ENCODE assay signal across 20 cellular contexts in the genomic region with DNA sequence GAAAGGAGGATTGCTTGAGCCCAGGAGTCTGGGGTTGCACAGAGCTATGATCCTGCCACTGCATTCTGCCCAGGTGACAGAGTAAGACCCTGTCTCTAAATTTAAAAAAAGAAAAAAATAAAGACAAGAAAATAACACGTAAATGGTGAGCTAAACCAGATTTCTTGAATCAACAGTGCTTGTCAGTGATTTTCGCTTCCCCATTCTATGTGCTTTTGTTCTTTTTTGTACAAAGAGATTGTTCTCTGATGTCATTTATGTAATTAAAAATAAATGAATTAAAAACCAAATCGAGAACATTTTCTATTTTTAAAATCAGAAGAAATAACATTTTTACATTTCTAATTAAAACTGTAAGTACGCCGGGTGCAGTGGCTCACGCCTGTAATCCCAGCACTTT. TPM values are rescaled to one million over a fixed set of nuclear protein-coding genes. Genes with fewer than 3 reads are reported as not detected.
A peak's percentile ranks its signal among the peaks of the same experiment; 100 is the strongest.
DNase-seq lines count a peak whose midpoint lies in the region; ATAC-seq, FAIRE-seq and TF ChIP-seq lines count a peak whose summit lies in the region.
"Had no signal": no experiment of that assay in that cellular context is flagged by ENCODE, and none has a peak within 500 bp of the region (broad histone marks: within the 10 kb centered on the region; RNA-seq: fewer than 3 reads in every experiment).

No MANE protein-coding gene starts in this region.

- intact Hi-C loops in GM12878 (cut with micrococcal nuclease; ENCODE audit: unreplicated experiment), result no loop called here

- RAD21 ChIA-PET in GM12878 (lab: Charles Lee; ENCODE audit: unreplicated experiment), result interaction anchor here (1.4 to 1.7 kb wide), 3 partner anchors 10 to 79 kb away, joined by 3 to 6 read pairs (median 4); a partner anchor contains a TSS

- H3K27me3 ChIP-seq in GM06990 (replicated peaks; ENCODE audit: control insufficient read depth, insufficient read depth, low read length) (no peaks in the 10 kb centered on the region; the same call in none of the 2 replicates), GM12878 (replicated peaks in 1 of 2; ENCODE audit: control insufficient read depth in 2 of 2, insufficient read depth in 2 of 2, low read length in 1 of 2) (no peaks in the 10 kb centered on the region), H7 (ENCODE audit: control insufficient read depth, insufficient read depth, low read length) (no peaks in the 10 kb centered on the region; the same call in 1 of the 2 replicates)

- H3K4me2 ChIP-seq in GM12878 (ENCODE audit: control insufficient read depth, insufficient read depth), result no peak overlapping the region
- H3K4me2 ChIP-seq: KMS-11 had no signal

- TF ChIP-seq RAD21 in GM12878 (IDR thresholded peaks at IDR 0.05; ENCODE audit: insufficient read depth, low read depth, low read length), result no peak

- H3K4me3 ChIP-seq in GM06990 (replicated peaks; ENCODE audit: low read depth, low read length), result no peak overlapping the region
- H3K4me3 ChIP-seq in GM12878, result no peak overlapping the region
- H3K4me3 ChIP-seq in H7 (ENCODE audit: insufficient read depth, low read depth, low read length), result no peak overlapping the region
- H3K4me3 ChIP-seq: GM23248 had no signal

- in situ Hi-C loops in GM12878 (cut with MboI), result no loop called here

- SMC1A ChIA-PET in GM12878 (lab: Charles Lee; ENCODE audit: uncharacterized antibody, unreplicated experiment), result interaction anchor here (0.8 to 3.8 kb wide), 2 partner anchors 14 to 80 kb away, joined by 3 to 27 read pairs; no protein-coding TSS in a partner anchor

- TF ChIP-seq CTCF in GM06990 (IDR thresholded peaks at IDR 0.05; ENCODE audit: insufficient read depth, low read length, poor library complexity, severe bottlenecking) (no peak), GM20000 (IDR thresholded peaks at IDR 0.05; ENCODE audit: extremely low read depth, missing control alignments) (no peak), GM12878 (IDR thresholded peaks at IDR 0.05 in 2 of 3, conservative IDR thresholded peaks at IDR 0.05 in 1 of 3; ENCODE audit: control insufficient read depth in 2 of 3, extremely low read depth in 1 of 3, insufficient read depth in 1 of 3, low read depth in 3 of 3, low read length in 3 of 3) (no peak)

- no peaks in the 10 kb centered on the region for H4K20me1 ChIP-seq in GM12878 (ENCODE audit: control insufficient read depth, insufficient read depth)

- H3K36me3 ChIP-seq in GM06990 (ENCODE audit: control insufficient read depth, insufficient read depth, low read length) (no peaks in the 10 kb centered on the region), GM12878 (ENCODE audit: control insufficient read depth in 2 of 2, insufficient read depth in 2 of 2, low read length in 1 of 2) (no peaks in the 10 kb centered on the region), H7 (replicated peaks; ENCODE audit: control insufficient read depth, insufficient read depth, low read length) (no peaks in the 10 kb centered on the region)

- no peak overlapping the region for H2AFZ ChIP-seq in GM12878 (ENCODE audit: control insufficient read depth, low read depth, low read length)
- H2AFZ ChIP-seq: GM23248 had no signal

- no peak; the same call in 1 of the 3 replicates for ATAC-seq in GM12878
- no peak for ATAC-seq in HG03460 (IDR thresholded peaks at IDR 0.05; ENCODE audit: unreplicated experiment)

- under 1% methylated on average over 6 of the region's 6 CpGs for WGBS in GM12878 (ENCODE audit: insufficient coverage, insufficient replicate concordance, low lambda C conversion rate, missing lambda C conversion rate)

- FAIRE-seq in GM12878 (lab: Jason Lieb, UNC), result no peak
- FAIRE-seq: A204.1, D721Med, GM19239 had no signal

- POLR2A ChIA-PET in GM12878 (lab: Charles Lee), result interaction anchor here (0.5 kb wide), 1 partner anchor 27 kb away, joined by 6 read pairs; no protein-coding TSS in a partner anchor

- no peaks in the 10 kb centered on the region for H3K9me3 ChIP-seq in GM12878 (replicated peaks; ENCODE audit: control insufficient read depth, insufficient read depth, low read length)
- H3K9me3 ChIP-seq: Caco-2 had no signal

- BruUV-seq in GM12878 (replicated peaks; lab: Mats Ljungman, UMichigan), result no TSS peak

- H3K27ac ChIP-seq in GM12878 (ENCODE audit: control insufficient read depth, insufficient read depth), result no peak overlapping the region
- H3K27ac ChIP-seq: C4-2B, GM23248, HL-60, KMS-11 had no signal

- H3K9ac ChIP-seq in GM12878 (ENCODE audit: control insufficient read depth, insufficient read depth, low read length), result no peak overlapping the region
- H3K9ac ChIP-seq: GM23248, KMS-11 had no signal

- no peak for TF ChIP-seq EP300 in GM12878 (IDR thresholded peaks at IDR 0.05; ENCODE audit: borderline replicate concordance in 1 of 2, control insufficient read depth in 1 of 2, low read depth in 2 of 2, low read length in 2 of 2)

- no peak for TF ChIP-seq POLR2A in GM12878 (IDR thresholded peaks at IDR 0.05; ENCODE audit: low read depth, low read length)

- no peaks in the 10 kb centered on the region for H3K79me2 ChIP-seq in GM12878 (ENCODE audit: control insufficient read depth, insufficient read depth, low read length)

- CTCF ChIA-PET in GM12878 (lab: Yijun Ruan, JAX), result interaction anchor here (0.6 to 9.0 kb wide), 9 partner anchors 28 to 289 kb away, joined by 3 to 166 read pairs (median 3); a partner anchor contains a TSS

- DNase-seq in GM06990 (ENCODE audit: extremely low read depth, insufficient read length) (peak; percentile 33), GM20000 (ENCODE audit: low spot score) (peak; percentile 14), GM12878 (ENCODE audit: low read depth, low spot score) (no peak), NCI-H2081 treated with DMSO at 0.1 percent for 48 hours (lab: John Stamatoyannopoulos, UW) (no peak), H7 (no peak), GDM1 (lab: John Stamatoyannopoulos, UW) (no peak)
- DNase-seq: ACHN; Caco-2; CD4-positive, alpha-beta T cell; GM23248; HCEC 1CT had no signal

- peaks cover 1% of the 10 kb centered on the region; the same call in 1 of the 2 replicates for H3K4me1 ChIP-seq in GM12878 (ENCODE audit: control insufficient read depth, insufficient read depth, low read length)
- H3K4me1 ChIP-seq: Caco-2 had no signal

RNA-seq across cellular contexts. Expression of a gene that starts 19.8 kb away (rescaled TPM):
- total RNA-seq in GM12878 (2013; cell fraction: nucleolus; rRNA removed), result 24.0 and 24.5 TPM in 2 replicates
- 2.2 TPM in 2 replicates for total RNA-seq in GM12878 (2014; rRNA removed)
- 1.5 TPM in 2 replicates for total RNA-seq in GM12878 (2014; rRNA removed; fragmentation: Illumina TruSeq; extraction: Trizol)
- total RNA-seq in GM12878 (2021), result 4.7 and 6.0 TPM in 2 replicates
- polyA plus RNA-seq in GM12878 (2011; ENCODE audit: low read depth), result 2.0 TPM
- polyA plus RNA-seq in GM12878 (2011; rRNA removed), result 1.5 and 3.4 TPM in 2 replicates
- 3.4 and 4.3 TPM in 2 replicates for polyA plus RNA-seq in GM12878 (2011; cell fraction: cytosol; rRNA removed)
- 24.4 and 32.3 TPM in 2 replicates for polyA plus RNA-seq in GM12878 (2011; cell fraction: nucleus; rRNA removed)
- 3.4 and 5.7 TPM in 2 replicates for polyA plus RNA-seq in GM12878 (2012)
- 2.7 and 3.5 TPM in 2 replicates for polyA plus RNA-seq in GM12878 (2014; fragmentation: Illumina TruSeq; extraction: Trizol)
- polyA plus RNA-seq in GM12878 (2014; fragmentation: Nextera tagmentation; extraction: Ambion mirVana), result under 1 TPM; 0.27 to 0.44 TPM
- 7.5 and 7.7 TPM in 2 replicates for polyA plus RNA-seq in GM12878 (2014; rRNA removed)
- 1 to 10 TPM; 1.9 to 2.1 TPM for polyA plus RNA-seq in GM12878 (2016; fragmentation: Nextera tagmentation; extraction: Ambion mirVana)
- polyA minus RNA-seq in GM12878 (2011; rRNA and poly(A)+ RNA removed), result 1.8 and 3.0 TPM in 2 replicates
- 1.9 and 2.4 TPM in 2 replicates for polyA minus RNA-seq in GM12878 (2011; cell fraction: cytosol; rRNA and poly(A)+ RNA removed)
- 3.1 and 4.1 TPM in 2 replicates for polyA minus RNA-seq in GM12878 (2011; cell fraction: nucleus; rRNA and poly(A)+ RNA removed)
- total RNA-seq in H7 (2014; rRNA removed; shearing (Covaris generic)), result 23.8 and 32.1 TPM in 2 replicates
- total RNA-seq: GM23248 had no signal
- polyA plus RNA-seq: GM23248 had no signal

RNA-seq across cellular contexts. Expression of a gene that starts 29.5 kb away (rescaled TPM):
- total RNA-seq in GM12878 (2013; cell fraction: nucleolus; rRNA removed), result not detected in 2 replicates
- total RNA-seq in GM12878 (2014; rRNA removed), result 0.06 TPM in 1 of 2 replicates, not detected in the other
- not detected in 2 replicates for total RNA-seq in GM12878 (2014; rRNA removed; fragmentation: Illumina TruSeq; extraction: Trizol)
- not detected in 2 replicates for total RNA-seq in GM12878 (2021)
- not detected for polyA plus RNA-seq in GM12878 (2011; ENCODE audit: low read depth)
- 0.03 TPM in 1 of 2 replicates, not detected in the other for polyA plus RNA-seq in GM12878 (2011; rRNA removed)
- polyA plus RNA-seq in GM12878 (2011; cell fraction: cytosol; rRNA removed), result not detected in 2 replicates
- 0.04 and 0.06 TPM in 2 replicates for polyA plus RNA-seq in GM12878 (2011; cell fraction: nucleus; rRNA removed)
- 0.04 and 0.18 TPM in 2 replicates for polyA plus RNA-seq in GM12878 (2012)
- polyA plus RNA-seq in GM12878 (2014; fragmentation: Illumina TruSeq; extraction: Trizol), result not detected in 2 replicates
- polyA plus RNA-seq in GM12878 (2014; fragmentation: Nextera tagmentation; extraction: Ambion mirVana), result not detected
- polyA plus RNA-seq in GM12878 (2014; rRNA removed), result 0.14 and 0.18 TPM in 2 replicates
- polyA plus RNA-seq in GM12878 (2016; fragmentation: Nextera tagmentation; extraction: Ambion mirVana), result not detected
- polyA minus RNA-seq in GM12878 (2011; rRNA and poly(A)+ RNA removed), result not detected in 2 replicates
- not detected in 2 replicates for polyA minus RNA-seq in GM12878 (2011; cell fraction: cytosol; rRNA and poly(A)+ RNA removed)
- not detected in 2 replicates for polyA minus RNA-seq in GM12878 (2011; cell fraction: nucleus; rRNA and poly(A)+ RNA removed)
- 0.04 TPM in 1 of 2 replicates, not detected in the other for total RNA-seq in H7 (2014; rRNA removed; shearing (Covaris generic))
- total RNA-seq: Caco-2; CD4-positive, alpha-beta T cell; GM23248; H4; HT1080 had no signal
- polyA plus RNA-seq: GM23248 had no signal

RNA-seq across cellular contexts. Expression of a gene that starts 43.9 kb away (rescaled TPM):
- total RNA-seq in GM12878 (2013; cell fraction: nucleolus; rRNA removed), result 9.2 and 9.9 TPM in 2 replicates
- total RNA-seq in GM12878 (2014; rRNA removed) (6.3 and 7.2 TPM in 2 replicates), GM12878 (2014; rRNA removed; fragmentation: Illumina TruSeq; extraction: Trizol) (2.3 and 2.4 TPM in 2 replicates), GM12878 (2021) (5.7 and 5.9 TPM in 2 replicates)
- 1.8 TPM for polyA plus RNA-seq in GM12878 (2011; ENCODE audit: low read depth)
- polyA plus RNA-seq in GM12878 (2011; rRNA removed) (2.1 and 3.6 TPM in 2 replicates), GM12878 (2014; fragmentation: Illumina TruSeq; extraction: Trizol) (1.4 and 1.9 TPM in 2 replicates), GM12878 (2014; fragmentation: Nextera tagmentation; extraction: Ambion mirVana) (1 to 10 TPM in 1 of 2 experiments, under 1 TPM in 1; 0.55 to 1.5 TPM), GM12878 (2014; rRNA removed) (5.0 and 5.7 TPM in 2 replicates), GM12878 (2016; fragmentation: Nextera tagmentation; extraction: Ambion mirVana) (10 to 100 TPM in 1 of 2 experiments, 1 to 10 TPM in 1; 9.4 to 11.1 TPM)
- polyA plus RNA-seq in GM12878 (2011; cell fraction: cytosol; rRNA removed), result 3.3 and 4.2 TPM in 2 replicates
- polyA plus RNA-seq in GM12878 (2011; cell fraction: nucleus; rRNA removed), result 3.4 and 3.5 TPM in 2 replicates
- polyA plus RNA-seq in GM12878 (2012), result 4.1 and 5.5 TPM in 2 replicates
- polyA minus RNA-seq in GM12878 (2011; rRNA and poly(A)+ RNA removed), result 2.6 TPM in 2 replicates
- 1.5 and 1.7 TPM in 2 replicates for polyA minus RNA-seq in GM12878 (2011; cell fraction: cytosol; rRNA and poly(A)+ RNA removed)
- polyA minus RNA-seq in GM12878 (2011; cell fraction: nucleus; rRNA and poly(A)+ RNA removed), result 2.8 TPM in 2 replicates
- 41.6 and 41.9 TPM in 2 replicates for total RNA-seq in H7 (2014; rRNA removed; shearing (Covaris generic))

RNA-seq across cellular contexts. Expression of a gene that starts 46.4 kb away (rescaled TPM):
- total RNA-seq in GM12878 (2013; cell fraction: nucleolus; rRNA removed), result 11.8 and 18.2 TPM in 2 replicates
- total RNA-seq in GM12878 (2014; rRNA removed) (63.5 and 64.0 TPM in 2 replicates), GM12878 (2014; rRNA removed; fragmentation: Illumina TruSeq; extraction: Trizol) (38.7 and 42.4 TPM in 2 replicates), GM12878 (2021) (49.6 and 54.7 TPM in 2 replicates)
- 15.4 TPM for polyA plus RNA-seq in GM12878 (2011; ENCODE audit: low read depth)
- polyA plus RNA-seq in GM12878 (2011; rRNA removed) (28.9 and 33.7 TPM in 2 replicates), GM12878 (2014; fragmentation: Illumina TruSeq; extraction: Trizol) (11.6 and 29.1 TPM in 2 replicates), GM12878 (2014; fragmentation: Nextera tagmentation; extraction: Ambion mirVana) (1 to 10 TPM; 2.1 to 8.6 TPM), GM12878 (2014; rRNA removed) (58.6 and 59.9 TPM in 2 replicates), GM12878 (2016; fragmentation: Nextera tagmentation; extraction: Ambion mirVana) (10 to 100 TPM; 82.5 to 85.3 TPM)
- polyA plus RNA-seq in GM12878 (2011; cell fraction: cytosol; rRNA removed), result 40.1 and 54.9 TPM in 2 replicates
- 36.8 and 47.4 TPM in 2 replicates for polyA plus RNA-seq in GM12878 (2011; cell fraction: nucleus; rRNA removed)
- 25.6 and 30.1 TPM in 2 replicates for polyA plus RNA-seq in GM12878 (2012)
- 7.2 and 16.5 TPM in 2 replicates for polyA minus RNA-seq in GM12878 (2011; rRNA and poly(A)+ RNA removed)
- polyA minus RNA-seq in GM12878 (2011; cell fraction: cytosol; rRNA and poly(A)+ RNA removed), result 9.7 and 9.9 TPM in 2 replicates
- polyA minus RNA-seq in GM12878 (2011; cell fraction: nucleus; rRNA and poly(A)+ RNA removed), result 6.6 and 12.2 TPM in 2 replicates
- total RNA-seq in H7 (2014; rRNA removed; shearing (Covaris generic)), result 53.5 and 72.8 TPM in 2 replicates

RNA-seq across cellular contexts. Expression of a gene that starts 47.3 kb away (rescaled TPM):
- 7.5 and 9.0 TPM in 2 replicates for total RNA-seq in GM12878 (2013; cell fraction: nucleolus; rRNA removed)
- 109 and 114 TPM in 2 replicates for total RNA-seq in GM12878 (2014; rRNA removed)
- 62.0 and 76.2 TPM in 2 replicates for total RNA-seq in GM12878 (2014; rRNA removed; fragmentation: Illumina TruSeq; extraction: Trizol)
- total RNA-seq in GM12878 (2021), result 110 and 115 TPM in 2 replicates
- 76.1 TPM for polyA plus RNA-seq in GM12878 (2011; ENCODE audit: low read depth)
- 95.8 and 108 TPM in 2 replicates for polyA plus RNA-seq in GM12878 (2011; rRNA removed)
- 114 and 125 TPM in 2 replicates for polyA plus RNA-seq in GM12878 (2011; cell fraction: cytosol; rRNA removed)
- polyA plus RNA-seq in GM12878 (2011; cell fraction: nucleus; rRNA removed), result 57.9 and 60.2 TPM in 2 replicates
- polyA plus RNA-seq in GM12878 (2012), result 79.6 and 82.2 TPM in 2 replicates
- polyA plus RNA-seq in GM12878 (2014; fragmentation: Illumina TruSeq; extraction: Trizol), result 61.9 and 87.0 TPM in 2 replicates
- 10 to 100 TPM; 43.5 to 80.9 TPM for polyA plus RNA-seq in GM12878 (2014; fragmentation: Nextera tagmentation; extraction: Ambion mirVana)
- 161 and 178 TPM in 2 replicates for polyA plus RNA-seq in GM12878 (2014; rRNA removed)
- polyA plus RNA-seq in GM12878 (2016; fragmentation: Nextera tagmentation; extraction: Ambion mirVana), result 100 to 1,000 TPM; 242 to 248 TPM
- 30.4 and 48.3 TPM in 2 replicates for polyA minus RNA-seq in GM12878 (2011; rRNA and poly(A)+ RNA removed)
- polyA minus RNA-seq in GM12878 (2011; cell fraction: cytosol; rRNA and poly(A)+ RNA removed), result 11.4 and 15.9 TPM in 2 replicates
- polyA minus RNA-seq in GM12878 (2011; cell fraction: nucleus; rRNA and poly(A)+ RNA removed), result 3.3 and 3.5 TPM in 2 replicates
- total RNA-seq in H7 (2014; rRNA removed; shearing (Covaris generic)), result 148 and 174 TPM in 2 replicates

Comparison
In these comparisons a context has a peak if more than half of its experiments do, and no peak if none do; other contexts are left out.
1. DNase-seq: peak in GM06990 (single experiment) and GM20000 (single experiment); none in GM12878 (single experiment), NCI-H2081 treated with DMSO at 0.1 percent for 48 hours (single experiment), H7 (single experiment) and GDM1 (single experiment).